Comparison of ENCODE assay signal across 14 cellular contexts in genomic region chr7:98531717-98532116, GRCh38.
"Had no signal": no experiment of that assay in that cellular context is flagged by ENCODE, and none has a peak within 500 bp of the region (broad histone marks: within the 10 kb centered on the region; RNA-seq: fewer than 3 reads in every experiment).

No MANE protein-coding gene starts in this region.

- H3K36me3 ChIP-seq: esophagus squamous epithelium, left ventricle myocardium inferior, right atrium auricular region, tibial nerve had no signal

- H3K4me2 ChIP-seq: smooth muscle cell had no signal

- H3K4me3 ChIP-seq: esophagus squamous epithelium, left ventricle myocardium inferior, right atrium auricular region, smooth muscle cell, tibial nerve had no signal

- ATAC-seq: activated T-cell treated with anti-CD3 and anti-CD28 coated beads, Interleukin-2, amount 50 U/mL, for 72 hours; natural killer cell; stimulated activated memory B cell treated with anti-CD40 and anti-IgM and Interleukin-4, amounts not matched to agents 10 μg/mL and 1 μg/mL and 100 μg/mL, for 72 hours had no signal

- H3K9me3 ChIP-seq: esophagus squamous epithelium had no signal

- H3K4me1 ChIP-seq: esophagus squamous epithelium, left ventricle myocardium inferior, right atrium auricular region, tibial nerve had no signal

- H3K27ac ChIP-seq: esophagus squamous epithelium, left ventricle myocardium inferior, right atrium auricular region, tibial nerve had no signal

- H3K27me3 ChIP-seq: esophagus squamous epithelium, right atrium auricular region, tibial nerve had no signal

- DNase-seq: activated CD4-positive, alpha-beta memory T cell treated with anti-CD3 and anti-CD28 coated beads, Interleukin-2, amount 10 ng/mL, durations not matched to agents 7 days and 5 days; activated gamma-delta T cell treated with Interleukin-2 at 50 U/mL for 16 hours; activated naive CD8-positive, alpha-beta T cell treated with anti-CD3 and anti-CD28 coated beads, Interleukin-2, amount 10 ng/mL, durations not matched to agents 7 days and 5 days; activated T-cell treated with anti-CD3 and anti-CD28 coated beads, Interleukin-2, amount 50 U/mL, for 72 hours; aorta; esophagus squamous epithelium; foreskin fibroblast; islet precursor cell; left ventricle myocardium inferior; natural killer cell had no signal
